Comparison of ENCODE assay signal across 8 cellular contexts in the genomic region with DNA sequence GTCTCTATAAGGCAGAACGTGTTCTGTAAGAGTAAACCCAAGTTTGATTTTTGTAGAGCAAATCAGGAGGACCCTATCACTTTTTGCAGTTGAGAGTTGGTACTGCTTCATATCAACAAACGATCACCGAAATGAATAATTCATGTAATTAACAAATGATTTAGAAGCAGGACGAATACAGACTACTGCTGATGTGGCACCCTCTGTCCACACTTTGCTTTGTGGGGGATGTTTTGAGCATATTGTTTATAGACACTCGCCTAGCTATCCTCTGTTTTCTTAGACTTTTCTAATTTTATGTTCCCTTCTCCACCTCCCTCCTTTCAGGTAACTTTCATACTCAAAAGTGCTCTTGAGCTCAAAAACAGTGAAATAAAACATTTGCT. TPM values are rescaled to one million over a fixed set of nuclear protein-coding genes. Genes with fewer than 3 reads are reported as not detected.
DNase-seq lines count a peak whose midpoint lies in the region; ATAC-seq and TF ChIP-seq lines count a peak whose summit lies in the region.

No MANE protein-coding gene starts in this region.

- CTCF ChIA-PET in MCF 10A (lab: Yijun Ruan, JAX) = interaction anchor here (0.9 to 6.7 kb wide), 4 partner anchors 65 to 250 kb away, joined by 5 to 41 read pairs (median 6); no protein-coding TSS in a partner anchor

- no peaks in the 10 kb centered on the region for H3K79me1 ChIP-seq in mesendoderm (ENCODE audit: low read length)

- peak overlapping the region; percentile 93 for H3K9ac ChIP-seq in mesendoderm (ENCODE audit: low read length)

- H4K5ac ChIP-seq in mesendoderm (ENCODE audit: low read length) = no peak overlapping the region

- TF ChIP-seq CTCF in MCF 10A (IDR thresholded peaks at IDR 0.05; ENCODE audit: unreplicated experiment) = no peak

- H3K27ac ChIP-seq in mesendoderm (ENCODE audit: low read depth, low read length) = no peak overlapping the region

- H2BK15ac ChIP-seq in mesendoderm (replicated peaks; ENCODE audit: low read depth) = no peak overlapping the region

- H3K23ac ChIP-seq in mesendoderm (ENCODE audit: low read length) = no peak overlapping the region

- no peak overlapping the region for H4K8ac ChIP-seq in mesendoderm (ENCODE audit: low read depth, low read length)

- peak; percentile 23 for DNase-seq in AG08396 (ENCODE audit: low spot score)
- no peak for DNase-seq in Jurkat, Clone E6-1 (ENCODE audit: low read depth, low spot score)
- peak; percentile 13 for DNase-seq in MCF 10A (ENCODE audit: unreplicated experiment)
- DNase-seq in mesendoderm = no peak
- DNase-seq in HK-2 (ENCODE audit: unreplicated experiment) = no peak

- H3K18ac ChIP-seq in mesendoderm (ENCODE audit: low read length) = no peak overlapping the region

- peak overlapping the region; percentile 87 for H3K4me3 Mint-ChIP-seq in MCF 10A (ENCODE audit: unreplicated experiment)

- H2AK5ac ChIP-seq in mesendoderm (ENCODE audit: low read length) = no peak overlapping the region

- H3K36me3 ChIP-seq in mesendoderm (ENCODE audit: control insufficient read depth, insufficient read depth, low read length) = no peaks in the 10 kb centered on the region

- H3K36me3 Mint-ChIP-seq in MCF 10A (ENCODE audit: insufficient read depth, unreplicated experiment) = no peaks in the 10 kb centered on the region

- no peaks in the 10 kb centered on the region for H3K4me1 ChIP-seq in mesendoderm (ENCODE audit: control insufficient read depth, low read depth, low read length)

- no peaks in the 10 kb centered on the region for H3K27me3 ChIP-seq in mesendoderm (ENCODE audit: insufficient read depth, low read length, poor library complexity)

- no TSS peak for BruUV-seq in MCF 10A (replicated peaks; lab: Mats Ljungman, UMichigan)

- H3K4ac ChIP-seq in mesendoderm (ENCODE audit: low read depth, low read length) = no peak overlapping the region

- peaks cover 40% of the 10 kb centered on the region for H3K4me1 Mint-ChIP-seq in MCF 10A (ENCODE audit: insufficient read depth, unreplicated experiment)

- no CpG with 5 or more reads among the region's 5 CpGs for WGBS in mesendoderm (ENCODE audit: extremely low coverage, insufficient coverage, low lambda C conversion rate)

- H3K4me2 ChIP-seq in mesendoderm (ENCODE audit: low read length) = peak overlapping the region; percentile 71

- POLR2A ChIA-PET in MCF 10A (lab: Yijun Ruan, JAX) = interaction anchor here (0.6 to 5.0 kb wide), 12 partner anchors 9 to 186 kb away, joined by 3 to 54 read pairs (median 4); no protein-coding TSS in a partner anchor

- H2BK120ac ChIP-seq in mesendoderm (ENCODE audit: low read depth, low read length) = no peak overlapping the region

- ATAC-seq in HG03521 (IDR thresholded peaks at IDR 0.05; ENCODE audit: unreplicated experiment) (no peak), HG02678 (IDR thresholded peaks at IDR 0.05; ENCODE audit: unreplicated experiment) (no peak), HG02973 (IDR thresholded peaks at IDR 0.05; ENCODE audit: unreplicated experiment) (no peak)

- H3K4me3 ChIP-seq in Jurkat, Clone E6-1 (ENCODE audit: low read length) = peak overlapping the region; percentile 81
- peak overlapping the region; percentile 80 for H3K4me3 ChIP-seq in mesendoderm (ENCODE audit: low read length)

- H3K79me2 ChIP-seq in mesendoderm (ENCODE audit: control insufficient read depth, insufficient read depth, low read length) = peaks cover 51% of the 10 kb centered on the region

- peak overlapping the region; percentile 82 for H3K56ac ChIP-seq in mesendoderm (ENCODE audit: low read length)

- no peaks in the 10 kb centered on the region for H3K27me3 Mint-ChIP-seq in MCF 10A (ENCODE audit: insufficient read depth, unreplicated experiment)

- no peaks in the 10 kb centered on the region for H3K9me3 Mint-ChIP-seq in MCF 10A (ENCODE audit: unreplicated experiment)

- intact Hi-C loops in MCF 10A (cut with micrococcal nuclease) = loop anchor here (2.0 kb wide), 1 partner anchor 64 kb away; no protein-coding TSS in a partner anchor

- H3K27ac Mint-ChIP-seq in MCF 10A (ENCODE audit: low read depth, unreplicated experiment) = peak overlapping the region; percentile 93

- H2BK5ac ChIP-seq in mesendoderm (ENCODE audit: low read length) = no peak overlapping the region

RNA-seq across cellular contexts. Expression of a gene that starts 1.6 kb away (rescaled TPM):
- polyA plus RNA-seq in Jurkat, Clone E6-1 (2012; ENCODE audit: insufficient read depth, insufficient read length) = 12.9 TPM
- 35.7 and 40.3 TPM in 2 replicates for total RNA-seq in MCF 10A (2022)
- polyA plus RNA-seq in mesendoderm (2013, experiment 1 of 2) = 41.9 TPM
- polyA plus RNA-seq in mesendoderm (2013, experiment 2 of 2) = 42.8 TPM

Comparison
In these comparisons a context has a peak if more than half of its experiments do, and no peak if none do; other contexts are left out.
1. DNase-seq: peak in AG08396 (single experiment) and MCF 10A (single experiment); none in Jurkat, Clone E6-1 (single experiment), mesendoderm (single experiment) and HK-2 (single experiment).